In the genomic region with DNA sequence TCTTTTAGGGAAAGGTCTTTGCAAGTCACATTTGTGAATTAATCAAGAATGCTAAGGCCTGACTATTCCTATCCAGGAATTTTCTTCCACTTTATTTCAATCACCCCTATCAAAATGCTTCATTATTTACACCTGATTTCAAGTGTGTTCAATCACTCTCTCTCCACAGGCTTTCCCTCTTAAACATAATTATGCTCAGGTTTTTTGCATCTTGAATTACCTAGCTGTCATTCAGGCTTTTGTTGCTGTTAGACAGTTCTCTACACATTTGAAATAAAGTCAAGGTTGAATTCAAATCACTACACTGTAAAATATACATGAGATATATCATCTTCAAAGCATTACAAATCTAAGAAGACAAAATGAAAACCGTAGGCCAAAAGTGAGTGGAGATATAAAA, we compare ENCODE assay signal across 17 cellular contexts.
DNase-seq lines count a peak whose midpoint lies in the region; ATAC-seq and TF ChIP-seq lines count a peak whose summit lies in the region.
"Had no signal": no experiment of that assay in that cellular context is flagged by ENCODE, and none has a peak within 500 bp of the region (broad histone marks: within the 10 kb centered on the region; RNA-seq: fewer than 3 reads in every experiment).

No MANE protein-coding gene starts in this region.

- no peaks in the 10 kb centered on the region for H4K20me1 ChIP-seq in OCI-LY3 (ENCODE audit: insufficient read depth, low read length)
- H4K20me1 ChIP-seq: BLaER1 had no signal

- H4K8ac ChIP-seq in neuronal stem cell (ENCODE audit: low read depth, low read length) = no peak overlapping the region

- H3K27ac ChIP-seq in OCI-LY3 (ENCODE audit: low read length) (no peak overlapping the region), neuronal stem cell (replicated peaks; ENCODE audit: low read length) (no peak overlapping the region)
- H3K27ac ChIP-seq: BLaER1, GM23248 had no signal

- no peaks in the 10 kb centered on the region for H3K79me2 ChIP-seq in OCI-LY3 (ENCODE audit: low read length)

- no peak overlapping the region for H2BK5ac ChIP-seq in neuronal stem cell (ENCODE audit: low read length)

- TF ChIP-seq CTCF in HFFc6 (IDR thresholded peaks at IDR 0.05) (no peak), OCI-LY3 (IDR thresholded peaks at IDR 0.05; ENCODE audit: low read depth, low read length) (no peak)

- ATAC-seq in HG02852 (IDR thresholded peaks at IDR 0.05; ENCODE audit: unreplicated experiment) (no peak), HG02938 (IDR thresholded peaks at IDR 0.05; ENCODE audit: unreplicated experiment) (no peak)

- peaks cover 24% of the 10 kb centered on the region for H3K36me3 Mint-ChIP-seq in HFFc6 (ENCODE audit: low read depth)
- H3K36me3 Mint-ChIP-seq: CD14-positive monocyte; CD4-positive, alpha-beta memory T cell had no signal

- H3K4me1 ChIP-seq in OCI-LY3 (ENCODE audit: low read length) = no peaks in the 10 kb centered on the region
- H3K4me1 ChIP-seq in neuronal stem cell (ENCODE audit: control insufficient read depth in 2 of 2, insufficient read depth in 1 of 2, low read depth in 1 of 2, low read length in 2 of 2) = no peaks in the 10 kb centered on the region
- H3K4me1 ChIP-seq: BLaER1 had no signal

- H3K36me3 ChIP-seq in OCI-LY3 (replicated peaks; ENCODE audit: low read depth, low read length) = no peaks in the 10 kb centered on the region
- H3K36me3 ChIP-seq in neuronal stem cell (replicated peaks in 1 of 2; ENCODE audit: control insufficient read depth in 2 of 2, insufficient read depth in 2 of 2, low read length in 2 of 2) = no peaks in the 10 kb centered on the region
- H3K36me3 ChIP-seq: BLaER1 had no signal

- no peak overlapping the region for H4K91ac ChIP-seq in neuronal stem cell (ENCODE audit: low read depth, low read length, poor library complexity)

- H2AFZ ChIP-seq in OCI-LY3 (ENCODE audit: low read depth, low read length) = peak overlapping the region; percentile 54; the same call in 1 of the 2 replicates
- peak overlapping the region; percentile 77 for H2AFZ ChIP-seq in neuronal stem cell (ENCODE audit: low read length)
- H2AFZ ChIP-seq: GM23248 had no signal

- no peaks in the 10 kb centered on the region for H3K79me1 ChIP-seq in neuronal stem cell (ENCODE audit: low read depth, low read length)

- H3K4me2 ChIP-seq in OCI-LY3 (ENCODE audit: low read length) = no peak overlapping the region
- H3K4me2 ChIP-seq in neuronal stem cell (ENCODE audit: insufficient read depth, low read length, poor library complexity, severe bottlenecking) = no peak overlapping the region
- H3K4me2 ChIP-seq: BLaER1 had no signal

- no peak overlapping the region for H3K18ac ChIP-seq in neuronal stem cell (ENCODE audit: low read length)

- H3K14ac ChIP-seq in neuronal stem cell (ENCODE audit: low read length) = no peak overlapping the region

- no peak overlapping the region for H2AK5ac ChIP-seq in neuronal stem cell (ENCODE audit: low read depth, low read length)

- peak overlapping the region; percentile 30; the same call in 1 of the 2 replicates for H3K27ac Mint-ChIP-seq in HFFc6
- H3K27ac Mint-ChIP-seq: CD14-positive monocyte; CD4-positive, alpha-beta memory T cell had no signal

- no peak overlapping the region for H2BK12ac ChIP-seq in neuronal stem cell (ENCODE audit: low read length)

- H3K9me3 ChIP-seq in OCI-LY3 (ENCODE audit: insufficient read depth, low read length) (no peaks in the 10 kb centered on the region), neuronal stem cell (replicated peaks in 1 of 2; ENCODE audit: control insufficient read depth in 2 of 2, insufficient read depth in 1 of 2, low read depth in 1 of 2, low read length in 2 of 2) (no peaks in the 10 kb centered on the region)
- H3K9me3 ChIP-seq: BLaER1 had no signal

- no peak overlapping the region for H3K9ac ChIP-seq in OCI-LY3 (ENCODE audit: low read length)
- no peak overlapping the region for H3K9ac ChIP-seq in neuronal stem cell (ENCODE audit: low read depth, low read length, poor library complexity)
- H3K9ac ChIP-seq: BLaER1, GM23248 had no signal

- H3K4ac ChIP-seq in neuronal stem cell (ENCODE audit: low read length) = no peak overlapping the region

- H3K4me3 Mint-ChIP-seq in HFFc6 = peak overlapping the region; percentile 72; the same call in 1 of the 2 replicates
- H3K4me3 Mint-ChIP-seq: CD14-positive monocyte; CD4-positive, alpha-beta memory T cell had no signal

- peaks cover 67% of the 10 kb centered on the region for H3K4me1 Mint-ChIP-seq in HFFc6 (ENCODE audit: low read depth)
- H3K4me1 Mint-ChIP-seq: CD14-positive monocyte; CD4-positive, alpha-beta memory T cell had no signal

- DNase-seq in NCI-H345 (lab: John Stamatoyannopoulos, UW) = peak; percentile 10
- DNase-seq in NCI-H345 treated with DMSO at 0.1 percent for 48 hours (lab: John Stamatoyannopoulos, UW; ENCODE audit: unreplicated experiment) = no peak
- no peak for DNase-seq in HFFc6
- no peak for DNase-seq in neuronal stem cell (ENCODE audit: low spot score)
- DNase-seq: 8988T; CD4-positive, alpha-beta memory T cell; DMS153; DMS79; GDM1; GM23248; HCEC 1CT; IMR-90 had no signal

- WGBS in neuronal stem cell (ENCODE audit: extremely low coverage in 2 of 2, insufficient read length in 2 of 2, insufficient replicate concordance in 1 of 2), 2 donors = no CpG with 5 or more reads among the region's 1 CpG

- no peaks in the 10 kb centered on the region for H3K27me3 Mint-ChIP-seq in HFFc6 (ENCODE audit: insufficient read depth)
- H3K27me3 Mint-ChIP-seq: CD4-positive, alpha-beta memory T cell had no signal

- peaks cover 10% of the 10 kb centered on the region for H3K9me3 Mint-ChIP-seq in HFFc6

- H3K4me3 ChIP-seq in OCI-LY3 (ENCODE audit: low read length) (no peak overlapping the region), neuronal stem cell (ENCODE audit: low read length in 2 of 2) (no peak overlapping the region)
- H3K4me3 ChIP-seq: BLaER1, GM23248 had no signal

- no peak overlapping the region for H3K23ac ChIP-seq in neuronal stem cell (ENCODE audit: low read depth, low read length, poor library complexity)

- no peak overlapping the region for H2BK15ac ChIP-seq in neuronal stem cell (ENCODE audit: low read length)

- H3K27me3 ChIP-seq in OCI-LY3 (ENCODE audit: low read depth, low read length) (no peaks in the 10 kb centered on the region), neuronal stem cell (ENCODE audit: control insufficient read depth in 3 of 3, insufficient read depth in 3 of 3, low read depth in 1 of 3, low read length in 3 of 3) (no peaks in the 10 kb centered on the region)
- H3K27me3 ChIP-seq: BLaER1 had no signal

- no peak overlapping the region for H2BK120ac ChIP-seq in neuronal stem cell (ENCODE audit: low read depth, low read length)
